Comparison of ENCODE assay signal across 8 cellular contexts in the genomic region with DNA sequence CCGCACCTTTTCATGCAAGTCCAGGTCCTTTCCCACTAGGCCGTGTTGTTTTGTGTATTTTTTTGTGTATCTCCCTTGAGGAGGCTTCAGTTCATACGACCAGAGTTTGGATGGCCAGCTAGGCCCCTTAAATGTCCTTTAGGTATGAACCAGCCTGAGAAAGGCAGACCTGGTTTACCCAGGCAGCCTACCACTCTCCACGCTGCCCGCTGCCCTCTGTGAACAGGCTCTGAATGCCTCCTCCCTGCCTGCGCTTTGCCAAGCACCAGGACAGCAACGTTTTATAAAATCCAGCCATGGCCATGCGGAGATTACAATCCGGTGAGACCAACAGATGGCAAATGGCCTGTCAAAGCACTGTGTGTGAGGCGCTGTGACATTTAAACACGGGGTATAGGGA. TPM values are rescaled to one million over a fixed set of nuclear protein-coding genes. Genes with fewer than 3 reads are reported as not detected.
DNase-seq lines count a peak whose midpoint lies in the region; ATAC-seq and TF ChIP-seq lines count a peak whose summit lies in the region.

No MANE protein-coding gene starts in this region.

- H3K4me1 ChIP-seq in neural progenitor cell: no peaks in the 10 kb centered on the region

- peak overlapping the region; percentile 83 for H3K4me3 Mint-ChIP-seq in neural progenitor cell

- H3K9ac ChIP-seq in neural progenitor cell: no peak overlapping the region

- H3K27ac Mint-ChIP-seq in neural progenitor cell: no peak overlapping the region

- TF ChIP-seq CTCF in C4-2B (conservative IDR thresholded peaks at IDR 0.05): no peak
- no peak for TF ChIP-seq CTCF in LNCaP clone FGC (IDR thresholded peaks at IDR 0.05; ENCODE audit: control insufficient read depth, extremely low read depth, insufficient read depth)
- TF ChIP-seq CTCF in neural progenitor cell (IDR thresholded peaks at IDR 0.05): no peak

- no peaks in the 10 kb centered on the region for H3K36me3 Mint-ChIP-seq in neural progenitor cell

- H2AFZ ChIP-seq in neural progenitor cell (replicated peaks): peak overlapping the region; percentile 92

- no peaks in the 10 kb centered on the region for H3K9me3 ChIP-seq in neural progenitor cell (ENCODE audit: low read depth)

- peak overlapping the region; percentile 29 for H3K4me3 ChIP-seq in LNCaP clone FGC (ENCODE audit: low read depth, low read length)
- H3K4me3 ChIP-seq in neural progenitor cell: peak overlapping the region; percentile 88

- peaks cover 10% of the 10 kb centered on the region for H3K9me3 Mint-ChIP-seq in neural progenitor cell

- DNase-seq in LNCaP clone FGC (ENCODE audit: low read depth) (no peak), neural progenitor cell (ENCODE audit: low spot score) (no peak), NCI-H2196 treated with DMSO at 0.1 percent for 48 hours (lab: John Stamatoyannopoulos, UW; ENCODE audit: unreplicated experiment) (no peak)
- no peak for DNase-seq in stimulated activated CD4-positive, alpha-beta T cell treated with anti-CD3 and anti-CD28 coated beads, Interleukin-12 subunit alpha, Interleukin-12 subunit beta, amount 100 ng/mL, for 4 hours

- peak overlapping the region; percentile 54 for H3K4me2 ChIP-seq in neural progenitor cell

- peaks cover 9% of the 10 kb centered on the region for H3K4me1 Mint-ChIP-seq in neural progenitor cell

- peaks cover 24% of the 10 kb centered on the region for H3K27me3 ChIP-seq in neural progenitor cell

- peaks cover 7% of the 10 kb centered on the region for H3F3A ChIP-seq in neural progenitor cell (ENCODE audit: low read depth)

- no peaks in the 10 kb centered on the region for H4K20me1 ChIP-seq in neural progenitor cell (ENCODE audit: low read depth)

- H3K27me3 Mint-ChIP-seq in neural progenitor cell (ENCODE audit: insufficient read depth, low read depth): no peaks in the 10 kb centered on the region

- H3K79me2 ChIP-seq in neural progenitor cell (ENCODE audit: low read depth): no peaks in the 10 kb centered on the region

- H3K36me3 ChIP-seq in neural progenitor cell: no peaks in the 10 kb centered on the region

- H3K27ac ChIP-seq in C4-2B: peak overlapping the region; percentile 88
- H3K27ac ChIP-seq in cingulate gyrus (ENCODE audit: low read depth, low read length): peak overlapping the region; percentile 54
- no peak overlapping the region for H3K27ac ChIP-seq in neural progenitor cell

- ATAC-seq in GM21825 (IDR thresholded peaks at IDR 0.05; ENCODE audit: unreplicated experiment) (no peak), HG03342 (IDR thresholded peaks at IDR 0.05; ENCODE audit: unreplicated experiment) (no peak)

RNA-seq across cellular contexts. Expression of gene CLTB, which starts 0.6 kb away (rescaled TPM):
- total RNA-seq in neural progenitor cell (ENCODE audit: low replicate concordance): 12.6 and 29.2 TPM in 2 replicates

RNA-seq across cellular contexts. Expression of gene HIGD2A, which starts 28.4 kb away (rescaled TPM):
- 40.1 and 65.6 TPM in 2 replicates for total RNA-seq in neural progenitor cell (ENCODE audit: low replicate concordance)

RNA-seq across cellular contexts. Expression of gene NOP16, which starts 28.6 kb away (rescaled TPM):
- total RNA-seq in neural progenitor cell (ENCODE audit: low replicate concordance): 10.3 and 14.5 TPM in 2 replicates

RNA-seq across cellular contexts. Expression of gene FAF2, which starts 31.2 kb away (rescaled TPM):
- total RNA-seq in neural progenitor cell (ENCODE audit: low replicate concordance): 32.3 and 33.4 TPM in 2 replicates

RNA-seq across cellular contexts. Expression of gene ARL10, which starts 51.7 kb away (rescaled TPM):
- 9.1 and 16.6 TPM in 2 replicates for total RNA-seq in neural progenitor cell (ENCODE audit: low replicate concordance)
